In genomic region chr9:26271495-26272122, GRCh38 we compare ENCODE assay signal across 10 cellular contexts.
"Had no signal": no experiment of that assay in that cellular context is flagged by ENCODE, and none has a peak within 500 bp of the region (broad histone marks: within the 10 kb centered on the region; RNA-seq: fewer than 3 reads in every experiment).

No MANE protein-coding gene starts in this region.

- DNase-seq: activated B cell treated with CpG ODN at 0.5 μM for 24 hours; activated CD4-positive, alpha-beta T cell treated with anti-CD3 and anti-CD28 coated beads, Interleukin-2, amount 10 ng/mL, durations not matched to agents 7 days and 5 days; amygdala; erythroblast; glutamatergic neuron; left colon; mucosa of descending colon; naive thymus-derived CD8-positive, alpha-beta T cell; stimulated activated CD4-positive, alpha-beta T cell treated with anti-CD3 and anti-CD28 coated beads, Interleukin-4, amount 100 ng/mL, for 4 hours; stomach had no signal

- ATAC-seq: left colon; mucosa of descending colon; naive thymus-derived CD8-positive, alpha-beta T cell had no signal
